ENCODE assay signal across 13 cellular contexts in the genomic region with DNA sequence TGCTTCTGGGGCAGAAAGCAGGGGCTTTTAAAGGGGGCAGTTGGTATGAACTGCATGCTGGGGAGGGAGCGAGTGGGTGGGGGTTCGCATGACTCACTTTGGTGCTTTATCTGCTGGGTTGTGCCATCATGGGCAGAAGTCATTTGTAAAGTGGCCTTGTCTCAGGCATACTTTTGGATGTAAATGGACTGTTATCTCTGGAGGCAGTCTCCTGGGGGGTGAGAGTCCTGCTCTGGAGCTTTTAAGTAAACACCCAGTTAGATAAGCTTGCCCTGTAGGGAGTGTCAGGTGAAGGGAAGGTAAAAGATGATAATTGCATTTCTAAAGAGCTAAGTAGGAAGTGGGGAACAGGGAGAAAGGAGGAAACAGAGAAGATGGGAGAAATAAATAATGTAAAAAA. TPM values are rescaled to one million over a fixed set of nuclear protein-coding genes. Genes with fewer than 3 reads are reported as not detected.
DNase-seq lines count a peak whose midpoint lies in the region; ATAC-seq and TF ChIP-seq lines count a peak whose summit lies in the region.
"Had no signal": no experiment of that assay in that cellular context is flagged by ENCODE, and none has a peak within 500 bp of the region (broad histone marks: within the 10 kb centered on the region; RNA-seq: fewer than 3 reads in every experiment).

No MANE protein-coding gene starts in this region.

- intact Hi-C loops in CD14-positive monocyte (cut with micrococcal nuclease) = loop anchor here (10.0 kb wide), 1 partner anchor 72 kb away; no protein-coding TSS in a partner anchor
- intact Hi-C loops in Calu3 (cut with micrococcal nuclease; ENCODE audit: unreplicated experiment) = no loop called here
- intact Hi-C loops in right lobe of liver (cut with DNase I) = no loop called here

- POLR2A ChIA-PET in activated CD4-positive, alpha-beta memory T cell treated with anti-CD3 and anti-CD28 coated beads, Interleukin-2, amount 10 ng/mL, durations not matched to agents 7 days and 5 days (lab: Charles Lee) = interaction anchor here (0.8 to 6.5 kb wide), 4 partner anchors 8 to 131 kb away, joined by 3 to 62 read pairs (median 20); a partner anchor contains a TSS

- DNase-seq in CD14-positive monocyte (ENCODE audit: low spot score) (no peak), Calu3 (no peak), right lobe of liver (peak in 2 of 3 donors; percentile 30 to 67), Ammon's horn (ENCODE audit: low spot score) (no peak), NCI-H187 treated with DMSO at 0.1 percent for 48 hours (lab: John Stamatoyannopoulos, UW) (no peak), SW 1271 (lab: John Stamatoyannopoulos, UW) (no peak)
- DNase-seq in activated CD4-positive, alpha-beta memory T cell treated with anti-CD3 and anti-CD28 coated beads, Interleukin-2, amount 10 ng/mL, durations not matched to agents 7 days and 5 days = no peak
- DNase-seq: COR-L47, hippocampal formation, NCI-H446 treated with DMSO at 0.1 percent for 48 hours, SHP77 had no signal

- H3K4me1 ChIP-seq in right lobe of liver = peaks cover 0 to 47% (median 15%) of the 10 kb centered on the region in 4 donors

- H3K27ac ChIP-seq in right lobe of liver = peak overlapping the region in 2 of 3 donors; percentile 99

- WGBS in right lobe of liver (ENCODE audit: insufficient coverage, low coverage, low lambda C conversion rate, missing lambda C conversion rate) = 5% methylated on average over 2 of the region's 2 CpGs

- H3K27me3 ChIP-seq in right lobe of liver = no peaks in the 10 kb centered on the region

- H3K36me3 Mint-ChIP-seq in CD14-positive monocyte (peaks cover 15 to 16% of the 10 kb centered on the region in 2 donors), Calu3 (ENCODE audit: insufficient read depth, unreplicated experiment) (peaks cover 30% of the 10 kb centered on the region)
- peaks cover 25% of the 10 kb centered on the region for H3K36me3 Mint-ChIP-seq in activated CD4-positive, alpha-beta memory T cell treated with anti-CD3 and anti-CD28 coated beads, Interleukin-2, amount 10 ng/mL, durations not matched to agents 7 days and 5 days (ENCODE audit: low read depth)

- H3K27me3 Mint-ChIP-seq in CD14-positive monocyte (ENCODE audit: low read depth in 3 of 3) = peaks cover 0 to 5% (median 0%) of the 10 kb centered on the region in 3 donors
- no peaks in the 10 kb centered on the region for H3K27me3 Mint-ChIP-seq in Calu3 (ENCODE audit: unreplicated experiment)
- H3K27me3 Mint-ChIP-seq in activated CD4-positive, alpha-beta memory T cell treated with anti-CD3 and anti-CD28 coated beads, Interleukin-2, amount 10 ng/mL, durations not matched to agents 7 days and 5 days = peaks cover 23% of the 10 kb centered on the region

- TF ChIP-seq CTCF in CD14-positive monocyte (IDR thresholded peaks at IDR 0.05) = no peak
- TF ChIP-seq CTCF in Calu3 (IDR thresholded peaks at IDR 0.05; ENCODE audit: unreplicated experiment) = no peak
- TF ChIP-seq CTCF in right lobe of liver (IDR thresholded peaks at IDR 0.05) = no peak

- H3K4me3 Mint-ChIP-seq in CD14-positive monocyte (peak overlapping the region in 1 of 2 donors; percentile 37), Calu3 (ENCODE audit: low read depth, unreplicated experiment) (peak overlapping the region; percentile 84)
- peak overlapping the region; percentile 4 for H3K4me3 Mint-ChIP-seq in activated CD4-positive, alpha-beta memory T cell treated with anti-CD3 and anti-CD28 coated beads, Interleukin-2, amount 10 ng/mL, durations not matched to agents 7 days and 5 days

- no peaks in the 10 kb centered on the region for H3K9me3 ChIP-seq in right lobe of liver

- CTCF ChIA-PET in Calu3 (lab: Charles Lee) = no interaction called here
- CTCF ChIA-PET in activated CD4-positive, alpha-beta memory T cell treated with anti-CD3 and anti-CD28 coated beads, Interleukin-2, amount 10 ng/mL, durations not matched to agents 7 days and 5 days (lab: Charles Lee) = interaction anchor here (0.8 to 8.1 kb wide), 4 partner anchors 8 to 101 kb away, joined by 3 to 61 read pairs (median 4); a partner anchor contains a TSS

- H3K4me3 ChIP-seq in right lobe of liver = no peak overlapping the region

- peaks cover 0 to 9% (median 0%) of the 10 kb centered on the region in 4 donors for H3K36me3 ChIP-seq in right lobe of liver

- BruUV-seq in Calu3 (replicated peaks; lab: Mats Ljungman, UMichigan) = no TSS peak

- H3K9me3 Mint-ChIP-seq in CD14-positive monocyte = peaks cover 0 to 4% (median 0%) of the 10 kb centered on the region in 7 donors
- H3K9me3 Mint-ChIP-seq in Calu3 (ENCODE audit: low read depth, unreplicated experiment) = no peaks in the 10 kb centered on the region
- no peaks in the 10 kb centered on the region for H3K9me3 Mint-ChIP-seq in activated CD4-positive, alpha-beta memory T cell treated with anti-CD3 and anti-CD28 coated beads, Interleukin-2, amount 10 ng/mL, durations not matched to agents 7 days and 5 days

- peak overlapping the region in 5 of 7 donors; percentile 55 to 99 (median 96) for H3K27ac Mint-ChIP-seq in CD14-positive monocyte
- H3K27ac Mint-ChIP-seq in Calu3 (ENCODE audit: unreplicated experiment) = no peak overlapping the region
- H3K27ac Mint-ChIP-seq in activated CD4-positive, alpha-beta memory T cell treated with anti-CD3 and anti-CD28 coated beads, Interleukin-2, amount 10 ng/mL, durations not matched to agents 7 days and 5 days = no peak overlapping the region

- TF ChIP-seq POLR2A in right lobe of liver (IDR thresholded peaks at IDR 0.05) = no peak

- H3K4me1 Mint-ChIP-seq in CD14-positive monocyte = peaks cover 54% of the 10 kb centered on the region
- H3K4me1 Mint-ChIP-seq in Calu3 (ENCODE audit: low read depth, unreplicated experiment) = peaks cover 13% of the 10 kb centered on the region
- peaks cover 38% of the 10 kb centered on the region for H3K4me1 Mint-ChIP-seq in activated CD4-positive, alpha-beta memory T cell treated with anti-CD3 and anti-CD28 coated beads, Interleukin-2, amount 10 ng/mL, durations not matched to agents 7 days and 5 days

- ATAC-seq in right lobe of liver (peak; percentile 47 to 55 (median 51)), GM19035 (IDR thresholded peaks at IDR 0.05; ENCODE audit: unreplicated experiment) (no peak)

RNA-seq across cellular contexts. Expression of a gene that starts 1.6 kb away (rescaled TPM):
- 100 to 1,000 TPM; 495 to 581 TPM for polyA plus RNA-seq in CD14-positive monocyte
- total RNA-seq in Calu3 (2022) (59.2 and 61.5 TPM in 2 replicates), right lobe of liver (100 to 1,000 TPM; 205 to 273 (median 240) TPM)
- total RNA-seq in activated CD4-positive, alpha-beta memory T cell treated with anti-CD3 and anti-CD28 coated beads, Interleukin-2, amount 10 ng/mL, durations not matched to agents 7 days and 5 days = 100 to 1,000 TPM; 139 to 142 TPM

RNA-seq across cellular contexts. Expression of a gene that starts 15.9 kb away (rescaled TPM):
- polyA plus RNA-seq in CD14-positive monocyte = under 1 TPM in 1 of 2 donors, not detected in 1; 0.26 TPM
- total RNA-seq in Calu3 (2022) = 25.7 and 26.7 TPM in 2 replicates
- 1 to 10 TPM in 1 of 2 experiments, under 1 TPM in 1; 0.88 to 1.8 TPM for total RNA-seq in activated CD4-positive, alpha-beta memory T cell treated with anti-CD3 and anti-CD28 coated beads, Interleukin-2, amount 10 ng/mL, durations not matched to agents 7 days and 5 days
- 1 to 10 TPM; 1.4 to 5.3 (median 2.8) TPM for total RNA-seq in right lobe of liver
- total RNA-seq: skeletal muscle tissue had no signal

RNA-seq across cellular contexts. Expression of a gene that starts 20.9 kb away (rescaled TPM):
- polyA plus RNA-seq in CD14-positive monocyte = under 1 TPM in 1 of 2 donors, not detected in 1; 0.06 TPM
- 0.94 and 1.1 TPM in 2 replicates for total RNA-seq in Calu3 (2022)
- total RNA-seq in activated CD4-positive, alpha-beta memory T cell treated with anti-CD3 and anti-CD28 coated beads, Interleukin-2, amount 10 ng/mL, durations not matched to agents 7 days and 5 days = under 1 TPM; 0.18 to 0.25 TPM
- under 1 TPM in 5 of 6 experiments, not detected in 1; 0.11 to 0.34 (median 0.20) TPM for total RNA-seq in right lobe of liver

Comparison
In these comparisons a context has a peak if more than half of its experiments do, and no peak if none do; other contexts are left out.
1. DNase-seq: peak in right lobe of liver (2 of 3); none in CD14-positive monocyte (single experiment), Calu3 (single experiment), activated CD4-positive, alpha-beta memory T cell treated with anti-CD3 and anti-CD28 coated beads, Interleukin-2, amount 10 ng/mL, durations not matched to agents 7 days and 5 days (single experiment), Ammon's horn (single experiment), NCI-H187 treated with DMSO at 0.1 percent for 48 hours (single experiment) and SW 1271 (0 of 2).
2. H3K27ac Mint-ChIP-seq: peak in CD14-positive monocyte (5 of 7); none in Calu3 (single experiment) and activated CD4-positive, alpha-beta memory T cell treated with anti-CD3 and anti-CD28 coated beads, Interleukin-2, amount 10 ng/mL, durations not matched to agents 7 days and 5 days (single experiment).
3. intact Hi-C loops: an anchor here in CD14-positive monocyte (10.0 kb wide); none called in Calu3 and right lobe of liver.